Comparison of ENCODE assay signal across 33 cellular contexts in genomic region chr3:10952525-10952924, GRCh38. TPM values are rescaled to one million over a fixed set of nuclear protein-coding genes. Genes with fewer than 3 reads are reported as not detected.
"Had no signal": no experiment of that assay in that cellular context is flagged by ENCODE, and none has a peak within 500 bp of the region (broad histone marks: within the 10 kb centered on the region; RNA-seq: fewer than 3 reads in every experiment).

No MANE protein-coding gene starts in this region.

- ATAC-seq: activated CD4-positive, CD25-positive, alpha-beta regulatory T cell treated with anti-CD3 and anti-CD28 coated beads, Interleukin-2, amount 50 U/mL, for 24 hours; activated CD8-positive, alpha-beta T cell treated with anti-CD3 and anti-CD28 coated beads for 36 hours; activated T-cell treated with anti-CD3 and anti-CD28 coated beads, Interleukin-2, amount 50 U/mL, for 4 hours; activated T-helper 17 cell treated with anti-CD3 and anti-CD28 coated beads, Interleukin-2, amount 50 U/mL, for 72 hours; effector memory CD8-positive, alpha-beta T cell; gastroesophageal sphincter; heart right ventricle; T-helper 17 cell had no signal

- H3K4me3 ChIP-seq: esophagus squamous epithelium, gastroesophageal sphincter, heart right ventricle had no signal

- FAIRE-seq: astrocyte, colon had no signal

- H3K9me3 ChIP-seq: esophagus squamous epithelium, gastroesophageal sphincter, heart right ventricle had no signal

- H3K27ac ChIP-seq: brain microvascular endothelial cell, esophagus squamous epithelium, gastroesophageal sphincter, heart right ventricle, WERI-Rb-1 had no signal

- DNase-seq: activated B cell treated with CpG ODN at 0.5 μM for 24 hours; activated CD4-positive, alpha-beta T cell treated with anti-CD3 and anti-CD28 coated beads for 48 hours; activated CD4-positive, alpha-beta T cell treated with anti-CD3 and anti-CD28 coated beads, Interleukin-2, amount 50 U/mL, for 1 hour; activated CD4-positive, alpha-beta T cell treated with anti-CD3 and anti-CD28 coated beads, Interleukin-2, amount 50 U/mL, for 48 hours; activated CD8-positive, alpha-beta memory T cell treated with anti-CD3 and anti-CD28 coated beads for 24 hours; activated CD8-positive, alpha-beta T cell treated with anti-CD3 and anti-CD28 coated beads for 36 hours; activated effector memory CD4-positive, alpha-beta T cell treated with Interleukin-2 at 50 U/mL for 16 hours; activated gamma-delta T cell treated with Interleukin-2 at 50 U/mL for 16 hours; activated naive CD4-positive, alpha-beta T cell treated with anti-CD3 and anti-CD28 coated beads, Interleukin-2, amount 50 U/mL, for 16 hours; activated naive CD4-positive, alpha-beta T cell treated with Interleukin-2 at 50 U/mL for 16 hours; activated T-cell treated with anti-CD3 and anti-CD28 coated beads, Interleukin-2, amount 50 U/mL, for 4 hours; amniotic stem cell; anterior cingulate cortex; brain microvascular endothelial cell; cortex of kidney; dermis blood vessel endothelial cell; effector CD4-positive, alpha-beta T cell; effector memory CD8-positive, alpha-beta T cell; esophagus squamous epithelium; foreskin melanocyte; heart right ventricle; T-helper 17 cell; T1000; WERI-Rb-1 had no signal

- H3K36me3 ChIP-seq: brain microvascular endothelial cell, esophagus squamous epithelium, gastroesophageal sphincter, heart right ventricle, WERI-Rb-1 had no signal

RNA-seq across cellular contexts. Expression of gene SLC6A1, which starts 40.0 kb away (rescaled TPM):
- total RNA-seq: activated B cell treated with CpG ODN at 0.5 μM for 24 hours; activated CD8-positive, alpha-beta T cell treated with anti-CD3 and anti-CD28 coated beads for 36 hours; activated T-cell treated with anti-CD3 and anti-CD28 coated beads, Interleukin-2, amount 50 U/mL, for 4 hours; activated T-helper 17 cell treated with anti-CD3 and anti-CD28 coated beads, Interleukin-2, amount 50 U/mL, for 72 hours; bronchial epithelial cell; dermis blood vessel endothelial cell; fibroblast of lung; fibroblast of villous mesenchyme; glomerular endothelial cell; T-helper 17 cell had no signal
- polyA plus RNA-seq: fibroblast of lung had no signal
